24 cellular contexts compared by ENCODE assay signal in the genomic region with DNA sequence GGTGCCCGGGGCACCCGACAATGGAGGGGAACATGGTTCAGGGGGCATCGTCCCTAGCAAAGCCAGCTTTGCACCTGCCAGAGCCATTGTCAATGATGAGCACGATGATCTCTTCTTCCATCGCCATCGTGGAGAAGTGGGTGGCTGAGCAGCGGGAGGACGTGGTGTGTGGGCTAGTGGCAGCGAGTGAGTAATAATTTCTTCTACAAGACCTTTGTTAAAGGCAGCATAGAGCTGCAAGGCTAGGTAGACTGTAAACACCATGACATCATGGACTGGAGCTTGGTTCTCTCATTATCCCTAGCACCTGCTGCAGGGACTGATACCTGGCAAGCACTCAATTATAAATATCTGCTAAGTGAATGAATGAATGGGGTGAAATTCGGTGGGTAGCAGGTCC.
"Had no signal": no experiment of that assay in that cellular context is flagged by ENCODE, and none has a peak within 500 bp of the region (broad histone marks: within the 10 kb centered on the region; RNA-seq: fewer than 3 reads in every experiment).

No MANE protein-coding gene starts in this region.

- H3K4me1 ChIP-seq: colonic mucosa, gastrocnemius medialis, prostate gland, right atrium auricular region, sigmoid colon, suprapubic skin, transverse colon, upper lobe of right lung, uterus had no signal

- H3K4me1 Mint-ChIP-seq: endodermal cell; memory B cell; natural killer cell; neural crest cell; stimulated activated memory B cell treated with anti-CD40 and anti-IgM and Interleukin-4, amounts not matched to agents 10 μg/mL and 1 μg/mL and 100 μg/mL, for 72 hours had no signal

- H3K9me3 ChIP-seq: colonic mucosa, gastrocnemius medialis, prostate gland, upper lobe of right lung, uterus had no signal

- H3K36me3 Mint-ChIP-seq: stimulated activated memory B cell treated with anti-CD40 and anti-IgM and Interleukin-4, amounts not matched to agents 10 μg/mL and 1 μg/mL and 100 μg/mL, for 72 hours had no signal

- H3K27ac Mint-ChIP-seq: dendritic cell treated with granulocyte-macrophage colony-stimulating factor and Interleukin-4, amounts not matched to agents 40 ng/mL and 50 ng/mL, for 4 days; endodermal cell; memory B cell; natural killer cell; stimulated activated memory B cell treated with anti-CD40 and anti-IgM and Interleukin-4, amounts not matched to agents 10 μg/mL and 1 μg/mL and 100 μg/mL, for 72 hours; stimulated activated naive CD8-positive, alpha-beta T cell treated with anti-CD3 and anti-CD28 coated beads, Interleukin-15, Interleukin-2, amounts not matched to agents 100 ng/mL and 50 ng/mL, for 24 hours had no signal

- H3K4me3 Mint-ChIP-seq: dendritic cell treated with granulocyte-macrophage colony-stimulating factor and Interleukin-4, amounts not matched to agents 40 ng/mL and 50 ng/mL, for 4 days; endodermal cell; memory B cell; natural killer cell; neural crest cell; stimulated activated memory B cell treated with anti-CD40 and anti-IgM and Interleukin-4, amounts not matched to agents 10 μg/mL and 1 μg/mL and 100 μg/mL, for 72 hours; stimulated activated naive CD8-positive, alpha-beta T cell treated with anti-CD3 and anti-CD28 coated beads, Interleukin-15, Interleukin-2, amounts not matched to agents 100 ng/mL and 50 ng/mL, for 24 hours had no signal

- H3K36me3 ChIP-seq: colonic mucosa, gastrocnemius medialis, prostate gland, right atrium auricular region, sigmoid colon, suprapubic skin, transverse colon, upper lobe of right lung, uterus had no signal

- H3K4me3 ChIP-seq: colonic mucosa, gastrocnemius medialis, lung, prostate gland, right atrium auricular region, sigmoid colon, suprapubic skin, transverse colon, upper lobe of right lung, uterus had no signal

- H3K27ac ChIP-seq: colonic mucosa, epithelial cell of prostate, gastrocnemius medialis, prostate gland, right atrium auricular region, sigmoid colon, suprapubic skin, transverse colon, upper lobe of right lung, uterus had no signal

- H3K27me3 Mint-ChIP-seq: dendritic cell treated with granulocyte-macrophage colony-stimulating factor and Interleukin-4, amounts not matched to agents 40 ng/mL and 50 ng/mL, for 4 days; stimulated activated memory B cell treated with anti-CD40 and anti-IgM and Interleukin-4, amounts not matched to agents 10 μg/mL and 1 μg/mL and 100 μg/mL, for 72 hours; stimulated activated naive CD8-positive, alpha-beta T cell treated with anti-CD3 and anti-CD28 coated beads, Interleukin-15, Interleukin-2, amounts not matched to agents 100 ng/mL and 50 ng/mL, for 24 hours had no signal

- H3K27me3 ChIP-seq: colonic mucosa, gastrocnemius medialis, right atrium auricular region, sigmoid colon, suprapubic skin, transverse colon, upper lobe of right lung, uterus had no signal

- ATAC-seq: gastrocnemius medialis; left lobe of liver; natural killer cell; stimulated activated memory B cell treated with anti-CD40 and anti-IgM and Interleukin-4, amounts not matched to agents 10 μg/mL and 1 μg/mL and 100 μg/mL, for 72 hours; upper lobe of right lung had no signal

- DNase-seq: colonic mucosa; effector CD8-positive, alpha-beta T cell; endodermal cell; foreskin fibroblast; gastrocnemius medialis; kidney; natural killer cell; sigmoid colon; stimulated activated CD4-positive, alpha-beta T cell treated with anti-CD3 and anti-CD28 coated beads, Interleukin-2, amount 100 ng/mL, for 24 hours; stimulated activated CD4-positive, alpha-beta T cell treated with anti-CD3 and anti-CD28 coated beads, Interleukin-4, amount 100 ng/mL, for 24 hours; transverse colon; upper lobe of right lung; uterus had no signal
